In genomic region chr5:177468329-177469058, GRCh38 we compare ENCODE assay signal across 14 cellular contexts. TPM values are rescaled to one million over a fixed set of nuclear protein-coding genes. Genes with fewer than 3 reads are reported as not detected.
DNase-seq lines count a peak whose midpoint lies in the region; ATAC-seq and TF ChIP-seq lines count a peak whose summit lies in the region.
"Had no signal": no experiment of that assay in that cellular context is flagged by ENCODE, and none has a peak within 500 bp of the region (broad histone marks: within the 10 kb centered on the region; RNA-seq: fewer than 3 reads in every experiment).

No MANE protein-coding gene starts in this region.

- H3K9ac ChIP-seq in GM23248 = peak overlapping the region; percentile 15; the same call in 1 of the 2 replicates

- peaks cover 26% of the 10 kb centered on the region for H3K4me1 Mint-ChIP-seq in activated naive CD8-positive, alpha-beta T cell treated with anti-CD3 and anti-CD28 coated beads, Interleukin-2, amount 10 ng/mL, durations not matched to agents 7 days and 5 days
- H3K4me1 Mint-ChIP-seq in progenitor cell of endocrine pancreas (ENCODE audit: low read depth) = peaks cover 21% of the 10 kb centered on the region

- ATAC-seq in activated naive CD8-positive, alpha-beta T cell treated with anti-CD3 and anti-CD28 coated beads, Interleukin-2, amount 10 ng/mL, durations not matched to agents 7 days and 5 days (ENCODE audit: low read depth) = no peak
- ATAC-seq in Right ventricle myocardium superior (ENCODE audit: poor library complexity) (peak; percentile 33), HG03097 (IDR thresholded peaks at IDR 0.05; ENCODE audit: low FRiP score, unreplicated experiment) (no peak)
- ATAC-seq: activated CD4-positive, CD25-positive, alpha-beta regulatory T cell treated with anti-CD3 and anti-CD28 coated beads, Interleukin-2, amount 50 U/mL, for 24 hours had no signal

- H3K4me3 Mint-ChIP-seq in activated naive CD8-positive, alpha-beta T cell treated with anti-CD3 and anti-CD28 coated beads, Interleukin-2, amount 10 ng/mL, durations not matched to agents 7 days and 5 days = no peak overlapping the region
- H3K4me3 Mint-ChIP-seq in progenitor cell of endocrine pancreas (ENCODE audit: low read depth) = peak overlapping the region; percentile 16

- peaks cover 34% of the 10 kb centered on the region for H3K4me1 ChIP-seq in GM23248 (ENCODE audit: insufficient read depth)
- H3K4me1 ChIP-seq in SJCRH30 = peaks cover 27% of the 10 kb centered on the region

- POLR2A ChIA-PET in activated naive CD8-positive, alpha-beta T cell treated with anti-CD3 and anti-CD28 coated beads, Interleukin-2, amount 10 ng/mL, durations not matched to agents 7 days and 5 days (lab: Charles Lee) = interaction anchor here (0.6 to 0.9 kb wide), 3 partner anchors 13 to 97 kb away, joined by 3 read pairs; no protein-coding TSS in a partner anchor

- H3K27me3 Mint-ChIP-seq in activated naive CD8-positive, alpha-beta T cell treated with anti-CD3 and anti-CD28 coated beads, Interleukin-2, amount 10 ng/mL, durations not matched to agents 7 days and 5 days = no peaks in the 10 kb centered on the region
- no peaks in the 10 kb centered on the region for H3K27me3 Mint-ChIP-seq in progenitor cell of endocrine pancreas

- H3K9me3 ChIP-seq in GM23248 (ENCODE audit: low read depth) = no peaks in the 10 kb centered on the region
- 0 out of 2 replicates have a peak, but pooled peaks cover 3% of the 10 kb centered on the region for H3K9me3 ChIP-seq in SJCRH30 (replicated peaks)

- no peak overlapping the region for H3K4me3 ChIP-seq in GM23248
- no peak overlapping the region for H3K4me3 ChIP-seq in SJCRH30

- in situ Hi-C loops in GM23248 (cut with MboI) = no loop called here

- H3K36me3 ChIP-seq in GM23248 (ENCODE audit: low read depth) (peaks cover 12% of the 10 kb centered on the region), SJCRH30 (peaks cover 87% of the 10 kb centered on the region)

- H3K9me2 ChIP-seq in GM23248 (ENCODE audit: insufficient read depth) = no peaks in the 10 kb centered on the region

- no peaks in the 10 kb centered on the region; the same call in 1 of the 2 replicates for H4K20me1 ChIP-seq in GM23248 (ENCODE audit: insufficient read depth)

- H3K27ac Mint-ChIP-seq in activated naive CD8-positive, alpha-beta T cell treated with anti-CD3 and anti-CD28 coated beads, Interleukin-2, amount 10 ng/mL, durations not matched to agents 7 days and 5 days = peak overlapping the region; percentile 60
- peak overlapping the region; percentile 84 for H3K27ac Mint-ChIP-seq in progenitor cell of endocrine pancreas

- peaks cover 19% of the 10 kb centered on the region for H3K36me3 Mint-ChIP-seq in activated naive CD8-positive, alpha-beta T cell treated with anti-CD3 and anti-CD28 coated beads, Interleukin-2, amount 10 ng/mL, durations not matched to agents 7 days and 5 days
- peaks cover 34% of the 10 kb centered on the region for H3K36me3 Mint-ChIP-seq in progenitor cell of endocrine pancreas (ENCODE audit: insufficient read depth)

- H3K4me2 ChIP-seq in GM23248 (ENCODE audit: unreplicated experiment) = peak overlapping the region; percentile 56

- peaks cover 64% of the 10 kb centered on the region for H3K79me2 ChIP-seq in GM23248 (ENCODE audit: insufficient read depth)

- no peaks in the 10 kb centered on the region for H3K9me3 Mint-ChIP-seq in activated naive CD8-positive, alpha-beta T cell treated with anti-CD3 and anti-CD28 coated beads, Interleukin-2, amount 10 ng/mL, durations not matched to agents 7 days and 5 days
- H3K9me3 Mint-ChIP-seq in progenitor cell of endocrine pancreas (ENCODE audit: low read depth) = no peaks in the 10 kb centered on the region

- H2AFZ ChIP-seq in GM23248 = no peak overlapping the region

- DNase-seq in GM23248 = peak; percentile 78
- DNase-seq in activated naive CD8-positive, alpha-beta T cell treated with anti-CD3 and anti-CD28 coated beads, Interleukin-2, amount 10 ng/mL, durations not matched to agents 7 days and 5 days = no peak
- peak; percentile 78 for DNase-seq in Right ventricle myocardium superior
- DNase-seq in progenitor cell of endocrine pancreas (ENCODE audit: low spot score, unreplicated experiment) = no peak
- DNase-seq in SJCRH30 = no peak
- no peak for DNase-seq in COLO668 (lab: John Stamatoyannopoulos, UW; ENCODE audit: unreplicated experiment)
- no peak for DNase-seq in H4 (ENCODE audit: low spot score)
- DNase-seq: activated gamma-delta T cell treated with Interleukin-2 at 50 U/mL for 16 hours; DMS153; KBM-7; SIG-M5; stimulated activated CD4-positive, alpha-beta T cell treated with anti-CD3 and anti-CD28 coated beads, Interleukin-4, amount 100 ng/mL, for 1 hour had no signal

- intact Hi-C loops in Right ventricle myocardium superior (cut with DNase I) = no loop called here

- 30 to 33% methylated on average over 5 to 9 of the region's 10 CpGs for WGBS in GM23248 (ENCODE audit: low coverage in 1 of 2, low lambda C conversion rate in 2 of 2, missing lambda C conversion rate in 2 of 2), 2 experiments

- no peak for TF ChIP-seq CTCF in progenitor cell of endocrine pancreas (IDR thresholded peaks at IDR 0.05; ENCODE audit: unreplicated experiment)

- H3K27me3 ChIP-seq in GM23248 (replicated peaks; ENCODE audit: insufficient read depth) (no peaks in the 10 kb centered on the region), SJCRH30 (no peaks in the 10 kb centered on the region)

- peak overlapping the region; percentile 93 for H3K27ac ChIP-seq in GM23248
- H3K27ac ChIP-seq in SJCRH30 = no peak overlapping the region

- H3F3A ChIP-seq in GM23248 (ENCODE audit: insufficient read depth) = peaks cover 24% of the 10 kb centered on the region

RNA-seq across cellular contexts. Expression of gene DBN1, which starts 4.9 kb away (rescaled TPM):
- 224 and 257 TPM in 2 replicates for total RNA-seq in GM23248 (2014; rRNA removed; shearing (Covaris generic))
- polyA plus RNA-seq in GM23248 (2016; fragmentation: Nextera tagmentation; extraction: Ambion mirVana) = 160 and 163 TPM in 2 replicates
- 10 to 100 TPM; 82.5 to 87.0 TPM for total RNA-seq in activated naive CD8-positive, alpha-beta T cell treated with anti-CD3 and anti-CD28 coated beads, Interleukin-2, amount 10 ng/mL, durations not matched to agents 7 days and 5 days
- total RNA-seq in Right ventricle myocardium superior (24.2 TPM), progenitor cell of endocrine pancreas (396 and 422 TPM in 2 replicates)
- 239 and 265 TPM in 2 replicates for total RNA-seq in SJCRH30 (2014; rRNA removed; shearing (Covaris generic))
- total RNA-seq in H4 (2014; rRNA removed; shearing (Covaris generic)) = 140 and 153 TPM in 2 replicates

RNA-seq across cellular contexts. Expression of gene PRR7, which starts 21.9 kb away (rescaled TPM):
- total RNA-seq in GM23248 (2014; rRNA removed; shearing (Covaris generic)) = 23.9 and 24.8 TPM in 2 replicates
- 10.5 and 11.1 TPM in 2 replicates for polyA plus RNA-seq in GM23248 (2016; fragmentation: Nextera tagmentation; extraction: Ambion mirVana)
- 10 to 100 TPM; 10.0 to 10.6 TPM for total RNA-seq in activated naive CD8-positive, alpha-beta T cell treated with anti-CD3 and anti-CD28 coated beads, Interleukin-2, amount 10 ng/mL, durations not matched to agents 7 days and 5 days
- 0.59 TPM for total RNA-seq in Right ventricle myocardium superior
- 11.7 and 13.1 TPM in 2 replicates for total RNA-seq in progenitor cell of endocrine pancreas
- total RNA-seq in SJCRH30 (2014; rRNA removed; shearing (Covaris generic)) = 6.4 TPM in 2 replicates
- 28.6 and 33.7 TPM in 2 replicates for total RNA-seq in H4 (2014; rRNA removed; shearing (Covaris generic))

RNA-seq across cellular contexts. Expression of gene PDLIM7, which starts 28.9 kb away (rescaled TPM):
- 320 and 357 TPM in 2 replicates for total RNA-seq in GM23248 (2014; rRNA removed; shearing (Covaris generic))
- 551 and 556 TPM in 2 replicates for polyA plus RNA-seq in GM23248 (2016; fragmentation: Nextera tagmentation; extraction: Ambion mirVana)
- total RNA-seq in activated naive CD8-positive, alpha-beta T cell treated with anti-CD3 and anti-CD28 coated beads, Interleukin-2, amount 10 ng/mL, durations not matched to agents 7 days and 5 days = 10 to 100 TPM; 51.6 to 60.6 TPM
- total RNA-seq in Right ventricle myocardium superior (37.0 TPM), progenitor cell of endocrine pancreas (113 and 119 TPM in 2 replicates)
- 58.4 and 68.5 TPM in 2 replicates for total RNA-seq in SJCRH30 (2014; rRNA removed; shearing (Covaris generic))
- total RNA-seq in H4 (2014; rRNA removed; shearing (Covaris generic)) = 127 and 138 TPM in 2 replicates

RNA-seq across cellular contexts. Expression of gene DOK3, which starts 41.1 kb away (rescaled TPM):
- total RNA-seq in GM23248 (2014; rRNA removed; shearing (Covaris generic)) = 0.25 and 0.97 TPM in 2 replicates
- 0.76 and 0.80 TPM in 2 replicates for polyA plus RNA-seq in GM23248 (2016; fragmentation: Nextera tagmentation; extraction: Ambion mirVana)
- 1 to 10 TPM; 3.7 to 6.0 TPM for total RNA-seq in activated naive CD8-positive, alpha-beta T cell treated with anti-CD3 and anti-CD28 coated beads, Interleukin-2, amount 10 ng/mL, durations not matched to agents 7 days and 5 days
- 4.2 TPM for total RNA-seq in Right ventricle myocardium superior
- 11.6 and 13.7 TPM in 2 replicates for total RNA-seq in progenitor cell of endocrine pancreas
- 3.0 and 6.2 TPM in 2 replicates for total RNA-seq in SJCRH30 (2014; rRNA removed; shearing (Covaris generic))
- total RNA-seq in H4 (2014; rRNA removed; shearing (Covaris generic)) = 0.08 and 1.1 TPM in 2 replicates

RNA-seq across cellular contexts. Expression of gene GRK6, which starts 42.0 kb away (rescaled TPM):
- 17.3 and 30.4 TPM in 2 replicates for total RNA-seq in GM23248 (2014; rRNA removed; shearing (Covaris generic))
- 7.7 and 13.5 TPM in 2 replicates for polyA plus RNA-seq in GM23248 (2016; fragmentation: Nextera tagmentation; extraction: Ambion mirVana)
- 100 to 1,000 TPM; 181 to 186 TPM for total RNA-seq in activated naive CD8-positive, alpha-beta T cell treated with anti-CD3 and anti-CD28 coated beads, Interleukin-2, amount 10 ng/mL, durations not matched to agents 7 days and 5 days
- total RNA-seq in Right ventricle myocardium superior = 16.0 TPM
- 40.2 and 43.0 TPM in 2 replicates for total RNA-seq in progenitor cell of endocrine pancreas
- 45.1 and 48.4 TPM in 2 replicates for total RNA-seq in SJCRH30 (2014; rRNA removed; shearing (Covaris generic))
- 37.7 and 51.9 TPM in 2 replicates for total RNA-seq in H4 (2014; rRNA removed; shearing (Covaris generic))

Comparison
In these comparisons a context has a peak if more than half of its experiments do, and no peak if none do; other contexts are left out.
1. DNase-seq: peak in GM23248 (single experiment) and Right ventricle myocardium superior (single experiment); none in activated naive CD8-positive, alpha-beta T cell treated with anti-CD3 and anti-CD28 coated beads, Interleukin-2, amount 10 ng/mL, durations not matched to agents 7 days and 5 days (single experiment), progenitor cell of endocrine pancreas (single experiment), SJCRH30 (0 of 2), COLO668 (single experiment) and H4 (single experiment).